ENCODE assay signal across 9 cellular contexts in genomic region chr6:31203345-31203979, GRCh38. TPM values are rescaled to one million over a fixed set of nuclear protein-coding genes. Genes with fewer than 3 reads are reported as not detected.
DNase-seq lines count a peak whose midpoint lies in the region; ATAC-seq and TF ChIP-seq lines count a peak whose summit lies in the region.
"Had no signal": no experiment of that assay in that cellular context is flagged by ENCODE, and none has a peak within 500 bp of the region (broad histone marks: within the 10 kb centered on the region; RNA-seq: fewer than 3 reads in every experiment).

No MANE protein-coding gene starts in this region.

- peak overlapping the region; percentile 21 to 88 (median 38) for H3K4me3 Mint-ChIP-seq in brain

- H3K36me3 Mint-ChIP-seq in brain: peaks cover 14% of the 10 kb centered on the region

- CTCF ChIA-PET in HCT116 (lab: Charles Lee): interaction anchor here (1.9 kb wide), 1 partner anchor 163 kb away, joined by 11 read pairs; no protein-coding TSS in a partner anchor

- peak overlapping the region in 4 of 5 experiments; percentile 55 to 97 (median 78) for H3K27ac Mint-ChIP-seq in brain

- H3K9me3 ChIP-seq in HCT116 (ENCODE audit: control insufficient read depth in 1 of 2, insufficient read depth in 1 of 2, low read depth in 1 of 2, low read length in 2 of 2) (no peaks in the 10 kb centered on the region), MG63 (no peaks in the 10 kb centered on the region)

- no TSS peak for BruUV-seq in HCT116 (replicated peaks; lab: Mats Ljungman, UMichigan)

- POLR2A ChIA-PET in HCT116 (lab: Charles Lee): interaction anchor here (0.7 to 1.2 kb wide), 3 partner anchors 117 to 259 kb away, joined by 3 to 4 read pairs (median 3); no protein-coding TSS in a partner anchor

- H3K79me2 ChIP-seq in HCT116 (ENCODE audit: insufficient read depth, low read length): peaks cover 17% of the 10 kb centered on the region

- H3K4me3 ChIP-seq in GM08714 (ENCODE audit: low read length) (peak overlapping the region; percentile 84), HCT116 (replicated peaks in 1 of 2; ENCODE audit: low read depth in 1 of 2, low read length in 2 of 2) (peak overlapping the region; percentile 6 to 34; a peak in 3 of 4 replicates), MG63 (peak overlapping the region; percentile 46)

- TF ChIP-seq CTCF in HCT116 (IDR thresholded peaks at IDR 0.05 in 2 of 3, conservative IDR thresholded peaks at IDR 0.05 in 1 of 3; ENCODE audit: borderline replicate concordance in 1 of 3, insufficient read depth in 1 of 3, low read depth in 2 of 3, low read length in 2 of 3) (no peak), brain (conservative IDR thresholded peaks at IDR 0.05) (no peak)

- peak overlapping the region; percentile 36 for H3K9ac ChIP-seq in HCT116 (ENCODE audit: low read length)

- H2AFZ ChIP-seq in HCT116 (ENCODE audit: low read depth, low read length, poor library complexity, severe bottlenecking): no peak overlapping the region

- RAD21 ChIA-PET in HCT116 (lab: Charles Lee; ENCODE audit: low non-redundant PET in 1 of 2, low total read pairs in 2 of 2, uncharacterized antibody in 2 of 2, unreplicated experiment in 2 of 2): interaction anchor here in 1 of 2 experiments (1.3 kb wide), 1 partner anchor 163 kb away, joined by 5 read pairs; no protein-coding TSS in a partner anchor

- no peaks in the 10 kb centered on the region for H4K20me1 ChIP-seq in HCT116 (ENCODE audit: insufficient read depth)

- peak overlapping the region; percentile 64 for H3K4me2 ChIP-seq in HCT116 (ENCODE audit: low read length)

- peak overlapping the region; percentile 56 for H3K27ac ChIP-seq in HCT116 (ENCODE audit: low read depth, low read length)

- H3K27me3 ChIP-seq in HCT116 (ENCODE audit: insufficient read depth, low read length) (no peaks in the 10 kb centered on the region), MG63 (no peaks in the 10 kb centered on the region)

- TF ChIP-seq POLR2A in HCT116 (IDR thresholded peaks at IDR 0.05; ENCODE audit: borderline replicate concordance, extremely low read depth, insufficient read depth, insufficient read length): no peak

- H3K4me1 ChIP-seq in HCT116 (ENCODE audit: control insufficient read depth in 1 of 2, insufficient read depth in 2 of 2, low read length in 2 of 2): peaks cover 23 to 45% of the 10 kb centered on the region in 2 experiments

- H3K4me1 Mint-ChIP-seq in brain: peaks cover 33% of the 10 kb centered on the region

- DNase-seq in HCT116 (ENCODE audit: low read depth, low spot score) (peak; percentile 74), MG63 (peak; percentile 64), T-helper 1 cell (peak in 4 of 5 donors; percentile 42 to 78 (median 50)), lung microvascular endothelial cell (ENCODE audit: low read depth in 2 of 2) (peak; percentile 66 to 67), 8988T (no peak)
- peak; percentile 69 for DNase-seq in stimulated activated naive CD4-positive, alpha-beta T cell treated with Interleukin-2 at 50 U/mL for 16 hours (lab: John Stamatoyannopoulos, UW)

- no peak for TF ChIP-seq RAD21 in HCT116 (IDR thresholded peaks at IDR 0.05; ENCODE audit: low read depth)

- intact Hi-C loops in HCT116 (cut with micrococcal nuclease): loop anchor here (5.0 kb wide), 1 partner anchor 394 kb away; no protein-coding TSS in a partner anchor

- ATAC-seq in HCT116: peak; percentile 74

- H3K36me3 ChIP-seq in HCT116 (ENCODE audit: control insufficient read depth in 1 of 2, insufficient read depth in 2 of 2, low read length in 2 of 2) (no peaks in the 10 kb centered on the region), MG63 (no peaks in the 10 kb centered on the region)

- no peaks in the 10 kb centered on the region for H3K9me2 ChIP-seq in HCT116 (ENCODE audit: insufficient read depth)

- H3K27me3 Mint-ChIP-seq in brain: peaks cover 10% of the 10 kb centered on the region

- peaks cover 0 to 6% (median 0%) of the 10 kb centered on the region in 5 experiments for H3K9me3 Mint-ChIP-seq in brain

TF ChIP-seq in HCT116, 20 proteins besides CTCF, POLR2A, EP300 and RAD21 (continues in another document):
- TF ChIP-seq SRF (IDR thresholded peaks at IDR 0.05; ENCODE audit: low read depth) (no peak; the same call in 1 of the 2 replicates), YY1 (IDR thresholded peaks at IDR 0.05; ENCODE audit: extremely low read depth, insufficient replicate concordance, low read depth, low read length) (no peak), ZBTB33 (IDR thresholded peaks at IDR 0.05; ENCODE audit: extremely low read depth, insufficient replicate concordance, low read length) (no peak), ELF1 (IDR thresholded peaks at IDR 0.05; ENCODE audit: borderline replicate concordance, low read depth) (no peak), POLR2AphosphoS5 (IDR thresholded peaks at IDR 0.05; ENCODE audit: low read depth, low read length) (peak; percentile 45), CBX3 (IDR thresholded peaks at IDR 0.05; ENCODE audit: low read depth) (peak; percentile 12; the same call in 1 of the 2 replicates), ZNF274 (IDR thresholded peaks at IDR 0.05; ENCODE audit: low read depth, low read length) (no peak), SIN3A (IDR thresholded peaks at IDR 0.05; ENCODE audit: low read depth) (no peak; the same call in 1 of the 2 replicates), REST (IDR thresholded peaks at IDR 0.05; ENCODE audit: low read depth) (no peak), ZFX (IDR thresholded peaks at IDR 0.05) (no peak), JUND (IDR thresholded peaks at IDR 0.05) (peak; percentile 71), SP1 (IDR thresholded peaks at IDR 0.05; ENCODE audit: low read depth) (peak; percentile 70), EZH2 (IDR thresholded peaks at IDR 0.05) (no peak), TCF7L2 (IDR thresholded peaks at IDR 0.05; ENCODE audit: borderline replicate concordance, extremely low read depth, insufficient read depth, insufficient read length) (no peak), FOSL1 (IDR thresholded peaks at IDR 0.05; ENCODE audit: low read depth) (peak; percentile 41; the same call in 1 of the 2 replicates), CEBPB (IDR thresholded peaks at IDR 0.05; ENCODE audit: low read depth) (no peak), EGR1 (IDR thresholded peaks at IDR 0.05; ENCODE audit: low read depth) (0 out of 2 replicates have a peak, but pooled peaks have one; percentile 35), ATF3 (IDR thresholded peaks at IDR 0.05) (no peak)

RNA-seq across cellular contexts. Expression of gene POU5F1, which starts 33.0 kb away (rescaled TPM):
- total RNA-seq in HCT116 (2021; ENCODE audit: unreplicated experiment) (1.9 TPM), lung microvascular endothelial cell (not detected in 2 replicates)
- polyA plus RNA-seq in HCT116 (2012): 0.07 and 0.17 TPM in 2 replicates
- total RNA-seq in MG63 (2014; rRNA removed; shearing (Covaris generic); ENCODE audit: low replicate concordance): 1.3 and 4.3 TPM in 2 replicates
- not detected for polyA plus RNA-seq in brain (ENCODE audit: insufficient read depth, low read depth, low replicate concordance)
- total RNA-seq: glomerular endothelial cell had no signal

RNA-seq across cellular contexts. Expression of gene TCF19, which starts 45.1 kb away (rescaled TPM):
- total RNA-seq in HCT116 (2021; ENCODE audit: unreplicated experiment) (15.4 TPM), lung microvascular endothelial cell (6.3 and 12.0 TPM in 2 replicates)
- polyA plus RNA-seq in HCT116 (2012): 7.0 and 8.3 TPM in 2 replicates
- 17.3 and 25.0 TPM in 2 replicates for total RNA-seq in MG63 (2014; rRNA removed; shearing (Covaris generic); ENCODE audit: low replicate concordance)
- polyA plus RNA-seq in brain (ENCODE audit: insufficient read depth, low read depth, low replicate concordance): 95.6 TPM

RNA-seq across cellular contexts. Expression of gene CCHCR1, which starts 45.9 kb away (rescaled TPM):
- 40.7 TPM for total RNA-seq in HCT116 (2021; ENCODE audit: unreplicated experiment)
- 31.1 and 33.3 TPM in 2 replicates for polyA plus RNA-seq in HCT116 (2012)
- total RNA-seq in MG63 (2014; rRNA removed; shearing (Covaris generic); ENCODE audit: low replicate concordance): 9.6 and 21.7 TPM in 2 replicates
- polyA plus RNA-seq in brain (ENCODE audit: insufficient read depth, low read depth, low replicate concordance): 33.8 TPM
- 7.7 and 8.7 TPM in 2 replicates for total RNA-seq in lung microvascular endothelial cell

Comparison
In these comparisons a context has a peak if more than half of its experiments do, and no peak if none do; other contexts are left out.
1. H3K4me3 ChIP-seq: peak in every context shown above with its lines; median percentile 84 in GM08714; 46 in MG63; 20 in HCT116.